28 cellular contexts compared by ENCODE assay signal in the genomic region with DNA sequence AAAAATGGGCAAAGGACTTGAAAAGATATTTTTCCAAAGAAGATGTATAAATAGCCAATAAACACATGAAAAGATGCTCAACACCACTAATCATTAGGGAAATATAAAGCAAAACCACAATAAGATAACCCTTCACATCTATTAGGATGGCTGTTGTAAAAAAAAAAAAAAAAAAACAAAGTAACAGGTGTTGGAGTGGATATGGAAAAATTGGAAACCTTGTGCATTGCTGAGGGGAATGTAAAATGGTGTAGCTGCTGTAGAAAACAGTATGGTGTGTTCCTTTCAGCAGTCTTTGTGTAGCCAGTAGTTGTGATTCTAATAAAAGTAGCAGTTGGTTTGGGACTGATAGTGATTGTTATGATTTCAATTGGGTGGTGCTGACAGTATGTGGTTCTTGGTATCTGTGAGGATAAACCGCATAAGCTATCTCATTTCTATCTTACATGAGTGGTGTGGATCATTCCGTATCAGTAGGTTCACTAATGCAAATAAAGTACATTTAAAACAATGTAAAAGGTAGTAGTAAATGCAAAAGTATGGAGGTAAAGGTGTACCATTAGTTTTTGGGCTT.
"Had no signal": no experiment of that assay in that cellular context is flagged by ENCODE, and none has a peak within 500 bp of the region (broad histone marks: within the 10 kb centered on the region; RNA-seq: fewer than 3 reads in every experiment).

No MANE protein-coding gene starts in this region.

- H3K4me3 ChIP-seq: breast epithelium, spleen, thoracic aorta, vagina had no signal

- DNase-seq: activated CD4-positive, alpha-beta T cell treated with anti-CD3 and anti-CD28 coated beads for 4 hours; activated CD4-positive, alpha-beta T cell treated with anti-CD3 and anti-CD28 coated beads, Interleukin-2, amount 50 U/mL, for 4 hours; activated CD8-positive, alpha-beta memory T cell treated with anti-CD3 and anti-CD28 coated beads, Interleukin-2, amount 50 U/mL, for 4 hours; activated naive CD8-positive, alpha-beta T cell treated with anti-CD3 and anti-CD28 coated beads, Interleukin-2, amount 50 U/mL, for 24 hours; activated T-cell treated with anti-CD3 and anti-CD28 coated beads, Interleukin-2, amount 50 U/mL, for 48 hours; central memory CD4-positive, alpha-beta T cell; endodermal cell; foreskin fibroblast; head of caudate nucleus; hippocampal formation; kidney; left colon; midbrain; posterior cingulate gyrus; right cardiac atrium; spleen; stimulated activated naive CD4-positive, alpha-beta T cell treated with Interleukin-2 at 50 U/mL for 16 hours; SW 1271 had no signal

- H3K27ac ChIP-seq: breast epithelium, spleen, thoracic aorta, vagina, VCaP had no signal

- H3K27me3 Mint-ChIP-seq: activated naive CD4-positive, alpha-beta T cell treated with anti-CD3 and anti-CD28 coated beads, Interleukin-2, amount 50 U/mL, for 24 hours; activated naive CD8-positive, alpha-beta T cell treated with anti-CD3 and anti-CD28 coated beads, Interleukin-2, amount 50 U/mL, for 24 hours; memory B cell; type B pancreatic cell had no signal

- H3K36me3 ChIP-seq: breast epithelium, spleen, thoracic aorta, vagina had no signal

- H3K4me3 Mint-ChIP-seq: activated naive CD4-positive, alpha-beta T cell treated with anti-CD3 and anti-CD28 coated beads, Interleukin-2, amount 50 U/mL, for 24 hours; activated naive CD8-positive, alpha-beta T cell treated with anti-CD3 and anti-CD28 coated beads, Interleukin-2, amount 50 U/mL, for 24 hours; endodermal cell; memory B cell; nephron; type B pancreatic cell had no signal

- H3K4me1 ChIP-seq: breast epithelium had no signal

- H3K9me3 ChIP-seq: vagina had no signal

- H3K27me3 ChIP-seq: breast epithelium, spleen, vagina had no signal

- ATAC-seq: activated naive CD8-positive, alpha-beta T cell treated with anti-CD3 and anti-CD28 coated beads, Interleukin-2, amount 50 U/mL, for 24 hours; esophagus mucosa; left colon; right cardiac atrium had no signal

- H3K27ac Mint-ChIP-seq: activated naive CD4-positive, alpha-beta T cell treated with anti-CD3 and anti-CD28 coated beads, Interleukin-2, amount 50 U/mL, for 24 hours; activated naive CD8-positive, alpha-beta T cell treated with anti-CD3 and anti-CD28 coated beads, Interleukin-2, amount 50 U/mL, for 24 hours; activated T-helper 2 cell treated with anti-CD3 and anti-CD28 coated beads, Interferon-gamma antibody, Interleukin-2, Interleukin-4, amounts not matched to agents 10 μg/mL and 5 μg/mL and 100 μg/mL, durations not matched to agents 14 hours and 24 hours and 36 hours; endodermal cell; memory B cell; nephron; type B pancreatic cell had no signal
